22 cellular contexts compared by ENCODE assay signal in genomic region chr7:22632674-22633073, GRCh38.
DNase-seq lines count a peak whose midpoint lies in the region; ATAC-seq, FAIRE-seq and TF ChIP-seq lines count a peak whose summit lies in the region.
"Had no signal": no experiment of that assay in that cellular context is flagged by ENCODE, and none has a peak within 500 bp of the region (broad histone marks: within the 10 kb centered on the region; RNA-seq: fewer than 3 reads in every experiment).

No MANE protein-coding gene starts in this region.

- peak in 1 of 2 donors; percentile 34 for ATAC-seq in natural killer cell treated with Interleukin-12 subunit alpha and Interleukin-12 subunit beta and Interleukin-15 and Interleukin-18, amount 100 ng/mL, for 72 hours
- no peak for ATAC-seq in natural killer cell
- ATAC-seq: HepG2 had no signal

- H3K36me3 Mint-ChIP-seq in natural killer cell treated with Interleukin-12 subunit alpha and Interleukin-12 subunit beta and Interleukin-15 and Interleukin-18, amount 100 ng/mL, for 72 hours = peaks cover 11% of the 10 kb centered on the region
- H3K36me3 Mint-ChIP-seq in natural killer cell = no peaks in the 10 kb centered on the region
- H3K36me3 Mint-ChIP-seq: CD8-positive, alpha-beta memory T cell had no signal

- H3K27me3 Mint-ChIP-seq in natural killer cell treated with Interleukin-12 subunit alpha and Interleukin-12 subunit beta and Interleukin-15 and Interleukin-18, amount 100 ng/mL, for 72 hours = peaks cover 18 to 19% of the 10 kb centered on the region in 2 donors
- H3K27me3 Mint-ChIP-seq in natural killer cell (ENCODE audit: low read depth in 2 of 2) = peaks cover 0 to 9% of the 10 kb centered on the region in 2 donors

- no peak for TF ChIP-seq CTCF in natural killer cell (IDR thresholded peaks at IDR 0.05)

- intact Hi-C loops in natural killer cell (cut with micrococcal nuclease) = no loop called here

- TF ChIP-seq POLR2A in H54 (IDR thresholded peaks at IDR 0.05; ENCODE audit: low read depth, low read length) = no peak

- peak overlapping the region; percentile 34 for H3K4me3 Mint-ChIP-seq in natural killer cell treated with Interleukin-12 subunit alpha and Interleukin-12 subunit beta and Interleukin-15 and Interleukin-18, amount 100 ng/mL, for 72 hours
- no peak overlapping the region for H3K4me3 Mint-ChIP-seq in natural killer cell
- H3K4me3 Mint-ChIP-seq: H9, HFFc6 had no signal

- peak overlapping the region; percentile 57 to 67 for H3K27ac Mint-ChIP-seq in natural killer cell treated with Interleukin-12 subunit alpha and Interleukin-12 subunit beta and Interleukin-15 and Interleukin-18, amount 100 ng/mL, for 72 hours
- H3K27ac Mint-ChIP-seq in natural killer cell = no peak overlapping the region
- H3K27ac Mint-ChIP-seq: CD8-positive, alpha-beta memory T cell; H9; HFFc6 had no signal

- DNase-seq in natural killer cell treated with Interleukin-12 subunit alpha and Interleukin-12 subunit beta and Interleukin-15 and Interleukin-18, amount 100 ng/mL, for 72 hours (ENCODE audit: low spot score) = no peak
- DNase-seq in natural killer cell = no peak
- peak; percentile 80 for DNase-seq in dermis blood vessel endothelial cell
- DNase-seq in iris pigment epithelial cell (ENCODE audit: low read depth) = peak; percentile 34
- DNase-seq in HuH-7 (ENCODE audit: low spot score) = no peak
- no peak for DNase-seq in GM03348 (ENCODE audit: low spot score)
- no peak for DNase-seq in H54 (ENCODE audit: insufficient read length, low spot score)
- DNase-seq in stimulated activated CD4-positive, alpha-beta T cell treated with anti-CD3 and anti-CD28 coated beads, Interleukin-4, amount 100 ng/mL, for 24 hours = no peak
- DNase-seq: CD8-positive, alpha-beta memory T cell; EL; GF-D8; H9; HFFc6; NCI-H1105; NCI-H146; NCI-H2029; NCI-H2227 treated with DMSO at 0.1 percent for 48 hours; NCI-H510A; NCI-H748 treated with DMSO at 0.1 percent for 48 hours; Peyer's patch had no signal

- peaks cover 18 to 28% of the 10 kb centered on the region in 2 donors for H3K4me1 Mint-ChIP-seq in natural killer cell treated with Interleukin-12 subunit alpha and Interleukin-12 subunit beta and Interleukin-15 and Interleukin-18, amount 100 ng/mL, for 72 hours (ENCODE audit: low read depth in 2 of 2)
- no peaks in the 10 kb centered on the region for H3K4me1 Mint-ChIP-seq in natural killer cell
- H3K4me1 Mint-ChIP-seq: CD8-positive, alpha-beta memory T cell had no signal

- no peak for FAIRE-seq in H54 (lab: Jason Lieb, UNC)
- FAIRE-seq: GM19239, HepG2 had no signal

- peaks cover 3% of the 10 kb centered on the region for H3K9me3 Mint-ChIP-seq in natural killer cell treated with Interleukin-12 subunit alpha and Interleukin-12 subunit beta and Interleukin-15 and Interleukin-18, amount 100 ng/mL, for 72 hours
- H3K9me3 Mint-ChIP-seq in natural killer cell = peaks cover 0 to 2% of the 10 kb centered on the region in 2 donors
- H3K9me3 Mint-ChIP-seq: H9, HFFc6 had no signal

Comparison
In these comparisons a context has a peak if more than half of its experiments do, and no peak if none do; other contexts are left out.
1. H3K27ac Mint-ChIP-seq: peak in natural killer cell treated with Interleukin-12 subunit alpha and Interleukin-12 subunit beta and Interleukin-15 and Interleukin-18, amount 100 ng/mL, for 72 hours (2 of 2); none in natural killer cell (0 of 2).
2. DNase-seq: peak in dermis blood vessel endothelial cell (single experiment) and iris pigment epithelial cell (single experiment); none in natural killer cell treated with Interleukin-12 subunit alpha and Interleukin-12 subunit beta and Interleukin-15 and Interleukin-18, amount 100 ng/mL, for 72 hours (single experiment), natural killer cell (single experiment), HuH-7 (single experiment), GM03348 (single experiment), H54 (single experiment) and stimulated activated CD4-positive, alpha-beta T cell treated with anti-CD3 and anti-CD28 coated beads, Interleukin-4, amount 100 ng/mL, for 24 hours (single experiment).